ENCODE assay signal across 1 cellular context in genomic region chr12:46798056-46798455, GRCh38.
TF ChIP-seq lines count a peak whose summit lies in the region.

No MANE protein-coding gene starts in this region.

TF ChIP-seq in HepG2, 621 proteins besides CTCF, POLR2A, EP300 and RAD21 (continued from another document):
- peak; percentile 52 for TF ChIP-seq ZNF644 (CRISPR knock-in tag; IDR thresholded peaks at IDR 0.05; ENCODE audit: low read depth)
- TF ChIP-seq POGZ (CRISPR knock-in tag; IDR thresholded peaks at IDR 0.05), result peak; percentile 88
- peak; percentile 34; the same call in 1 of the 2 replicates for TF ChIP-seq KDM6A (CRISPR knock-in tag; IDR thresholded peaks at IDR 0.05; ENCODE audit: low read depth)
- peak; percentile 70; the same call in 1 of the 2 replicates for TF ChIP-seq SOX5 (CRISPR knock-in tag; IDR thresholded peaks at IDR 0.05; ENCODE audit: borderline replicate concordance)
- TF ChIP-seq NFYC (CRISPR knock-in tag; IDR thresholded peaks at IDR 0.05), result no peak
- no peak for TF ChIP-seq ZBTB7A (CRISPR knock-in tag; IDR thresholded peaks at IDR 0.05)
- peak; percentile 83 for TF ChIP-seq ZMYM4 (CRISPR knock-in tag; IDR thresholded peaks at IDR 0.05)
- peak; percentile 21; the same call in 1 of the 2 replicates for TF ChIP-seq ZSCAN5A (CRISPR knock-in tag; IDR thresholded peaks at IDR 0.05; ENCODE audit: borderline replicate concordance)
- TF ChIP-seq CEBPG (CRISPR knock-in tag; IDR thresholded peaks at IDR 0.05), result peak; percentile 58
